38 cellular contexts compared by ENCODE assay signal in genomic region chr1:62140666-62141065, GRCh38. TPM values are rescaled to one million over a fixed set of nuclear protein-coding genes. Genes with fewer than 3 reads are reported as not detected.
"Had no signal": no experiment of that assay in that cellular context is flagged by ENCODE, and none has a peak within 500 bp of the region (broad histone marks: within the 10 kb centered on the region; RNA-seq: fewer than 3 reads in every experiment).

No MANE protein-coding gene starts in this region.

- H3K36me3 ChIP-seq: MG63 had no signal

- H3K4me3 ChIP-seq: MG63 had no signal

- H3K27me3 ChIP-seq: MG63 had no signal

- DNase-seq: Karpas-422, Kasumi-1, MG63, MM.1S, MV-4-11, NCI-H1048, NCI-H1092, NCI-H1092 treated with DMSO at 0.1 percent for 48 hours, NCI-H1105, NCI-H1105 treated with DMSO at 0.1 percent for 48 hours, NCI-H1417, NCI-H1417 treated with DMSO at 0.1 percent for 48 hours, NCI-H1436, NCI-H1436 treated with DMSO at 0.1 percent for 48 hours, NCI-H146, NCI-H1694, NCI-H1694 treated with DMSO at 0.1 percent for 48 hours, NCI-H187, NCI-H187 treated with DMSO at 0.1 percent for 48 hours, NCI-H1930, NCI-H2029, NCI-H2029 treated with DMSO at 0.1 percent for 48 hours, NCI-H2081, NCI-H2081 treated with DMSO at 0.1 percent for 48 hours, NCI-H2107, NCI-H2171, NCI-H2171 treated with DMSO at 0.1 percent for 48 hours, NCI-H2227 treated with DMSO at 0.1 percent for 48 hours, NCI-H226, NCI-H345, NCI-H446, NCI-H446 treated with DMSO at 0.1 percent for 48 hours, NCI-H510A, NCI-H510A treated with DMSO at 0.1 percent for 48 hours had no signal

- H3K9me3 ChIP-seq: MG63 had no signal

RNA-seq across cellular contexts. Expression of gene L1TD1, which starts 54.0 kb away (rescaled TPM):
- total RNA-seq: LHCN-M2, M059J, MCF 10A, NCI-H460 had no signal
